Comparison of ENCODE assay signal across 8 cellular contexts in the genomic region with DNA sequence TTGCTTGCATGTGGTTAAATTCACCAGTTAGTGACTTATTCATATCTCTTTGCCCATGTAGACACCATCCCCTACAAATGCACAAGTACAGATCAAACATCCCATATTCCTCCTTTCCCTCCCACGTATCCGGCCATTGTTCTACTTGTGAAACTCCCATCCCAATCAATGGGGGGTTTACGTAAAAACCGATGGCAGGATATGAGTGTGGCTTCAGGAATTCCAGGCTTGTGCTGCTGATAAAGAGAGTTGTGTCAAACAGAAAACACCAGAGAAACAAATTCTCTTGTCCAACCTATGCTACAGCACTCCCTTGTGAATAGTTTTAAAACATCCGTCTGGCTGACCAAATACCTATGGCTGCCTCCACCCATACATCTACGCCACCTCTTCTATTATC. TPM values are rescaled to one million over a fixed set of nuclear protein-coding genes. Genes with fewer than 3 reads are reported as not detected.
DNase-seq lines count a peak whose midpoint lies in the region; ATAC-seq and TF ChIP-seq lines count a peak whose summit lies in the region.

No MANE protein-coding gene starts in this region.

- H3K4me3 Mint-ChIP-seq in osteocyte (ENCODE audit: unreplicated experiment), result no peak overlapping the region

- DNase-seq in COLO829 (ENCODE audit: low spot score) (peak; percentile 75), RWPE1 (ENCODE audit: low spot score) (peak; percentile 63), fibroblast of pulmonary artery (ENCODE audit: low read depth) (peak; percentile 100), osteocyte (ENCODE audit: extremely low spot score, unreplicated experiment) (no peak), pons (ENCODE audit: low spot score) (no peak), ACHN (no peak), NCI-H82 (lab: John Stamatoyannopoulos, UW) (no peak)

- no peaks in the 10 kb centered on the region for H3K9me3 Mint-ChIP-seq in osteocyte (ENCODE audit: unreplicated experiment)

- TF ChIP-seq CTCF in RWPE1 (conservative IDR thresholded peaks at IDR 0.05; ENCODE audit: low read depth), result no peak
- TF ChIP-seq CTCF in fibroblast of pulmonary artery (IDR thresholded peaks at IDR 0.05; ENCODE audit: low read length, missing control alignments), result peak; percentile 8
- TF ChIP-seq CTCF in osteocyte (IDR thresholded peaks at IDR 0.05), result no peak

- H3K27ac Mint-ChIP-seq in osteocyte (ENCODE audit: unreplicated experiment), result peak overlapping the region; percentile 40

- H3K4me1 Mint-ChIP-seq in osteocyte (ENCODE audit: unreplicated experiment), result peaks cover 45% of the 10 kb centered on the region

- POLR2A ChIA-PET in RWPE1 (lab: Yijun Ruan, JAX; ENCODE audit: low non-redundant PET), result no interaction called here

- CTCF ChIA-PET in RWPE1 (lab: Yijun Ruan, JAX), result no interaction called here

- in situ Hi-C loops in ACHN (cut with HindIII; ENCODE audit: low pct_ligation_motif_present, low pct_unique_long_range_greater_than_20kb, low sequenced_read_pairs), result no loop called here

- peaks cover 3% of the 10 kb centered on the region for H3K36me3 Mint-ChIP-seq in osteocyte (ENCODE audit: unreplicated experiment)

- H3K4me3 ChIP-seq in fibroblast of pulmonary artery (replicated peaks; ENCODE audit: low read depth, low read length), result no peak overlapping the region

- ATAC-seq in HG02852 (IDR thresholded peaks at IDR 0.05; ENCODE audit: unreplicated experiment), result no peak

- no peak overlapping the region for H3K27ac ChIP-seq in RWPE1

- H3K27me3 Mint-ChIP-seq in osteocyte (ENCODE audit: unreplicated experiment), result no peaks in the 10 kb centered on the region

RNA-seq across cellular contexts. Expression of a gene that starts 15.5 kb away (rescaled TPM):
- total RNA-seq in osteocyte, result 20.9 and 22.1 TPM in 2 replicates

Comparison
In these comparisons a context has a peak if more than half of its experiments do, and no peak if none do; other contexts are left out.
1. DNase-seq: peak in COLO829 (single experiment), RWPE1 (single experiment) and fibroblast of pulmonary artery (single experiment); none in osteocyte (single experiment), pons (single experiment), ACHN (single experiment) and NCI-H82 (single experiment).